ENCODE assay signal across 20 cellular contexts in the genomic region with DNA sequence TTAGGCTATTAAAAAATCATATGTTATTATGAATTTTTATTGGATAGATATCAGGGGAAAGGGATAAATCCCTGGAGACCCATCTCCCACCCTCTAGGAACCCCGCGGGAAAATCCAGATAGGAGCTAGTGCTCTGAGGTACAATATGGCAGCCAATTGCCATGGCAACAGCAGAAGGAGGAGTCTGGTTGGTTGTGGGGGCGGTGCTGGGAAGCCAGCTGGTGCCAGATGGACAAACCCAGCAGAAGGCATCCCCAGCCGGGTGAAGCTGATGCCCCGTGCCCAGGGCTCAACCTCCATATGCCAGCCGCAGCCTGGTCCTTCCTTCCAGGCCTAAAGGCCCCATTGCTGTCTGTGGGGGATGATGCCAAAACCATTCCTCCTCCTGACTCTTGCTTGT. TPM values are rescaled to one million over a fixed set of nuclear protein-coding genes. Genes with fewer than 3 reads are reported as not detected.
DNase-seq lines count a peak whose midpoint lies in the region; ATAC-seq and TF ChIP-seq lines count a peak whose summit lies in the region.
"Had no signal": no experiment of that assay in that cellular context is flagged by ENCODE, and none has a peak within 500 bp of the region (broad histone marks: within the 10 kb centered on the region; RNA-seq: fewer than 3 reads in every experiment).

No MANE protein-coding gene starts in this region.

- intact Hi-C loops in left ventricle myocardium superior (cut with micrococcal nuclease): no loop called here

- no peak overlapping the region for H3K4me3 ChIP-seq in GM12865 (ENCODE audit: low read depth, low read length)
- H3K4me3 ChIP-seq: BLaER1 treated with 17β-estradiol and CSF1 and Interleukin-3, amounts not matched to agents 10 nM and 100 nM; gastrocnemius medialis; transverse colon had no signal

- TF ChIP-seq CTCF in GM12865 (IDR thresholded peaks at IDR 0.05; ENCODE audit: insufficient read depth, low read depth, low read length, missing control alignments) (no peak), GM10266 (IDR thresholded peaks at IDR 0.05; ENCODE audit: control insufficient read depth, insufficient read depth, low read depth, missing control alignments) (no peak)

- peak; percentile 22 for DNase-seq in GM12865 (ENCODE audit: low read depth)
- DNase-seq in NCI-H446 treated with DMSO at 0.1 percent for 48 hours (lab: John Stamatoyannopoulos, UW): peak; percentile 43
- DNase-seq in cerebellar cortex (ENCODE audit: low spot score): peak; percentile 97
- DNase-seq in nucleus accumbens (lab: John Stamatoyannopoulos, UW): peak in 52 of 56 donors; percentile 20 to 88 (median 70)
- no peak for DNase-seq in left ventricle myocardium superior
- no peak for DNase-seq in GM10266 (ENCODE audit: extremely low spot score)
- DNase-seq: gastrocnemius medialis, GOT3, mammary epithelial cell, NCI-H2107, T-cell, transverse colon had no signal

- no peak for ATAC-seq in HG03342 (IDR thresholded peaks at IDR 0.05; ENCODE audit: unreplicated experiment)
- no peak for ATAC-seq in HG03175 (IDR thresholded peaks at IDR 0.05; ENCODE audit: unreplicated experiment)
- ATAC-seq in left ventricle myocardium superior: no peak
- ATAC-seq: activated T-helper 17 cell treated with anti-CD3 and anti-CD28 coated beads, Interleukin-2, amount 50 U/mL, for 72 hours; gastrocnemius medialis; T-cell had no signal

RNA-seq across cellular contexts. Expression of a gene that starts 38.3 kb away (rescaled TPM):
- total RNA-seq in left ventricle myocardium superior: not detected
- total RNA-seq: activated T-helper 17 cell treated with anti-CD3 and anti-CD28 coated beads, Interleukin-2, amount 50 U/mL, for 72 hours; chondrocyte; endothelial cell of umbilical vein; gastrocnemius medialis; M059J; mammary epithelial cell; skeletal muscle tissue; transverse colon had no signal

Comparison
In these comparisons a context has a peak if more than half of its experiments do, and no peak if none do; other contexts are left out.
1. DNase-seq: peak in GM12865 (single experiment), NCI-H446 treated with DMSO at 0.1 percent for 48 hours (single experiment), cerebellar cortex (single experiment) and nucleus accumbens (52 of 56); none in left ventricle myocardium superior (single experiment) and GM10266 (single experiment).